In the genomic region with DNA sequence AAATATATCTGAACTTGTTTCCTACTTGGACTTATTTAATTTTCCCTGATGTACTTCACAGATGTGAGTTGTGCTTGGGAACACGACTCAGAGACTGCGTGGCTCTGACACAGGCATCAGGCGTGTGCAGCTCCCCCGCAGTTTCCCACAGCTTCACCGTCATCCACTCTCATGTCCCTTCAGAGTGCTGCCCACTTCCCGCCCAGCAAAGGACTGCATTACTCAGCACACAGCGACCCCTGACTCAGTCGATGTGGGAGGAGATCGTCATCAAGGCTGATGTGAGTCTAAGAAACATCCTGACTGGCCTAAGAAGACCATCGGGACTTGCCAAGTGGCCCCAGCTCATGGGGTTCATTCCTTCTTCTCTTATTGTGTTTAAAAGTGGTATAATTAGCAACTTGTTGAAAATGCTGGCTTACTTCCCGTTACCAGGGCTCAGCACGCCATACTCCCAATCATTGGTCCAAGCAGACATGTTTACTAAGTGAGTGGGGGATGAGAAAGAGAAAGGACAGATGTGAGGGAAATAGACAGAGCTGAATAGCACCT, we compare ENCODE assay signal across 8 cellular contexts.
DNase-seq lines count a peak whose midpoint lies in the region; ATAC-seq and TF ChIP-seq lines count a peak whose summit lies in the region.

No MANE protein-coding gene starts in this region.

- peak overlapping the region; percentile 33 for H3K4me2 ChIP-seq in skeletal muscle satellite cell (ENCODE audit: low read length)

- no peaks in the 10 kb centered on the region for H3K36me3 ChIP-seq in skeletal muscle satellite cell (ENCODE audit: insufficient read depth, low read length)

- peaks cover 8% of the 10 kb centered on the region for H3K36me3 Mint-ChIP-seq in activated CD4-positive, alpha-beta memory T cell treated with anti-CD3 and anti-CD28 coated beads for 36 hours
- no peaks in the 10 kb centered on the region for H3K36me3 Mint-ChIP-seq in progenitor cell of endocrine pancreas (ENCODE audit: insufficient read depth)

- no peaks in the 10 kb centered on the region for H3K27me3 ChIP-seq in skeletal muscle satellite cell (ENCODE audit: control insufficient read depth, insufficient read depth, low read length)

- ATAC-seq in GM21717 (IDR thresholded peaks at IDR 0.05; ENCODE audit: unreplicated experiment), result no peak

- peak overlapping the region; percentile 28 for H3K4me3 Mint-ChIP-seq in activated CD4-positive, alpha-beta memory T cell treated with anti-CD3 and anti-CD28 coated beads for 36 hours
- H3K4me3 Mint-ChIP-seq in progenitor cell of endocrine pancreas (ENCODE audit: low read depth), result no peak overlapping the region

- H3K4me3 ChIP-seq in foreskin fibroblast (ENCODE audit: low read depth in 1 of 2, low read length in 2 of 2) (no peak overlapping the region), skeletal muscle satellite cell (ENCODE audit: low read length) (peak overlapping the region; percentile 21)

- H3K4me1 Mint-ChIP-seq in activated CD4-positive, alpha-beta memory T cell treated with anti-CD3 and anti-CD28 coated beads for 36 hours (ENCODE audit: low read depth), result peaks cover 59% of the 10 kb centered on the region
- H3K4me1 Mint-ChIP-seq in progenitor cell of endocrine pancreas (ENCODE audit: low read depth), result peaks cover 7% of the 10 kb centered on the region

- peaks cover 67% of the 10 kb centered on the region for H3K4me1 ChIP-seq in skeletal muscle satellite cell (ENCODE audit: control insufficient read depth, insufficient read depth, low read length)

- CTCF ChIA-PET in activated CD4-positive, alpha-beta memory T cell treated with anti-CD3 and anti-CD28 coated beads for 36 hours (lab: Charles Lee), result interaction anchor here (1.0 to 1.6 kb wide), 3 partner anchors 12 to 30 kb away, joined by 4 to 6 read pairs (median 4); no protein-coding TSS in a partner anchor

- peaks cover 3% of the 10 kb centered on the region for H3K9me3 Mint-ChIP-seq in activated CD4-positive, alpha-beta memory T cell treated with anti-CD3 and anti-CD28 coated beads for 36 hours
- no peaks in the 10 kb centered on the region for H3K9me3 Mint-ChIP-seq in progenitor cell of endocrine pancreas (ENCODE audit: low read depth)

- H3K9ac ChIP-seq in skeletal muscle satellite cell (ENCODE audit: low read depth, low read length), result peak overlapping the region; percentile 82

- TF ChIP-seq CTCF in foreskin fibroblast (IDR thresholded peaks at IDR 0.05; ENCODE audit: low read depth, low read length) (no peak), progenitor cell of endocrine pancreas (IDR thresholded peaks at IDR 0.05; ENCODE audit: unreplicated experiment) (no peak)

- H3K27me3 Mint-ChIP-seq in activated CD4-positive, alpha-beta memory T cell treated with anti-CD3 and anti-CD28 coated beads for 36 hours, result no peaks in the 10 kb centered on the region
- H3K27me3 Mint-ChIP-seq in progenitor cell of endocrine pancreas, result no peaks in the 10 kb centered on the region

- DNase-seq in H4 (ENCODE audit: low spot score) (peak; percentile 86), foreskin fibroblast (peak; percentile 99 to 100), NOMO-1 treated with DMSO at 0.1 percent for 48 hours (lab: John Stamatoyannopoulos, UW; ENCODE audit: unreplicated experiment) (no peak), progenitor cell of endocrine pancreas (ENCODE audit: low spot score, unreplicated experiment) (no peak)
- peak; percentile 94 for DNase-seq in activated CD4-positive, alpha-beta memory T cell treated with anti-CD3 and anti-CD28 coated beads for 36 hours
- DNase-seq in effector CD8-positive, alpha-beta T cell (lab: John Stamatoyannopoulos, UW), result no peak

- POLR2A ChIA-PET in activated CD4-positive, alpha-beta memory T cell treated with anti-CD3 and anti-CD28 coated beads for 36 hours (lab: Charles Lee), result interaction anchor here (0.8 to 1.8 kb wide), 9 partner anchors 11 to 541 kb away, joined by 3 to 6 read pairs (median 4); no protein-coding TSS in a partner anchor

- no peaks in the 10 kb centered on the region for H3K9me3 ChIP-seq in skeletal muscle satellite cell (replicated peaks; ENCODE audit: low read length)

- intact Hi-C loops in activated CD4-positive, alpha-beta memory T cell treated with anti-CD3 and anti-CD28 coated beads for 36 hours (cut with micrococcal nuclease), result loop anchor here (1.0 to 5.0 kb wide), 5 partner anchors 27 to 169 kb away; no protein-coding TSS in a partner anchor

- H3K27ac Mint-ChIP-seq in activated CD4-positive, alpha-beta memory T cell treated with anti-CD3 and anti-CD28 coated beads for 36 hours, result peak overlapping the region; percentile 93
- H3K27ac Mint-ChIP-seq in progenitor cell of endocrine pancreas, result no peak overlapping the region

Comparison
In these comparisons a context has a peak if more than half of its experiments do, and no peak if none do; other contexts are left out.
1. DNase-seq: peak in H4 (single experiment), activated CD4-positive, alpha-beta memory T cell treated with anti-CD3 and anti-CD28 coated beads for 36 hours (single experiment) and foreskin fibroblast (2 of 2); none in effector CD8-positive, alpha-beta T cell (single experiment), NOMO-1 treated with DMSO at 0.1 percent for 48 hours (single experiment) and progenitor cell of endocrine pancreas (single experiment).